ENCODE assay signal across 22 cellular contexts in genomic region chr10:62671104-62671503, GRCh38.
"Had no signal": no experiment of that assay in that cellular context is flagged by ENCODE, and none has a peak within 500 bp of the region (broad histone marks: within the 10 kb centered on the region; RNA-seq: fewer than 3 reads in every experiment).

No MANE protein-coding gene starts in this region.

- H3K4me3 Mint-ChIP-seq: activated CD4-positive, alpha-beta T cell treated with anti-CD3 and anti-CD28 coated beads for 36 hours; activated naive CD8-positive, alpha-beta T cell treated with anti-CD3 and anti-CD28 coated beads, Interleukin-2, amount 50 U/mL, for 24 hours; naive thymus-derived CD8-positive, alpha-beta T cell had no signal

- H3K4me1 Mint-ChIP-seq: activated CD4-positive, alpha-beta T cell treated with anti-CD3 and anti-CD28 coated beads for 36 hours had no signal

- H3K36me3 Mint-ChIP-seq: naive thymus-derived CD8-positive, alpha-beta T cell had no signal

- H3K27ac ChIP-seq: heart left ventricle, left lung, lower lobe of right lung, tibial nerve had no signal

- H3K4me1 ChIP-seq: left lung, lower lobe of right lung had no signal

- H3K27ac Mint-ChIP-seq: activated CD4-positive, alpha-beta T cell treated with anti-CD3 and anti-CD28 coated beads for 36 hours; activated naive CD8-positive, alpha-beta T cell treated with anti-CD3 and anti-CD28 coated beads, Interleukin-2, amount 50 U/mL, for 24 hours; naive thymus-derived CD8-positive, alpha-beta T cell had no signal

- H3K9me3 Mint-ChIP-seq: activated naive CD8-positive, alpha-beta T cell treated with anti-CD3 and anti-CD28 coated beads, Interleukin-2, amount 50 U/mL, for 24 hours had no signal

- H3K27me3 ChIP-seq: heart left ventricle, left lung, tibial nerve had no signal

- H3K4me3 ChIP-seq: heart left ventricle, left lung, lower lobe of right lung, tibial nerve had no signal

- ATAC-seq: activated CD4-positive, alpha-beta T cell treated with anti-CD3 and anti-CD28 coated beads for 36 hours; activated naive CD8-positive, alpha-beta T cell treated with anti-CD3 and anti-CD28 coated beads, Interleukin-2, amount 50 U/mL, for 24 hours; heart left ventricle; left lung; lower lobe of right lung; naive thymus-derived CD8-positive, alpha-beta T cell; right cardiac atrium had no signal

- DNase-seq: activated CD4-positive, alpha-beta T cell treated with anti-CD3 and anti-CD28 coated beads for 36 hours; activated CD4-positive, alpha-beta T cell treated with anti-CD3 and anti-CD28 coated beads, Interleukin-2, amount 50 U/mL, for 48 hours; activated CD4-positive, CD25-positive, alpha-beta regulatory T cell; activated CD8-positive, alpha-beta memory T cell treated with anti-CD3 and anti-CD28 coated beads, Interleukin-2, amount 50 U/mL, for 4 hours; activated gamma-delta T cell treated with Interleukin-2 at 50 U/mL for 16 hours; activated naive CD4-positive, alpha-beta T cell treated with anti-CD3 and anti-CD28 coated beads, Interleukin-2, amount 50 U/mL, for 16 hours; activated naive CD8-positive, alpha-beta T cell treated with anti-CD3 and anti-CD28 coated beads, Interleukin-2, amount 50 U/mL, for 24 hours; activated T-cell treated with anti-CD3 and anti-CD28 coated beads, Interleukin-2, amount 50 U/mL, for 1 hour; amygdala; central memory CD4-positive, alpha-beta T cell; foreskin fibroblast; heart left ventricle; hypothalamus; left lung; lower lobe of right lung; mesenchymal stem cell; naive thymus-derived CD8-positive, alpha-beta T cell; right cardiac atrium; stimulated activated CD4-positive, alpha-beta T cell treated with anti-CD3 and anti-CD28 coated beads, Interleukin-15, amount 100 ng/mL, for 24 hours; stimulated activated naive CD4-positive, alpha-beta T cell treated with Interleukin-2 at 50 U/mL for 16 hours had no signal

- H3K36me3 ChIP-seq: heart left ventricle, left lung, lower lobe of right lung, tibial nerve had no signal

- H3K9me3 ChIP-seq: heart left ventricle, left lung, lower lobe of right lung, tibial nerve had no signal

- FAIRE-seq: endothelial cell of umbilical vein had no signal
